8 cellular contexts compared by ENCODE assay signal in the genomic region with DNA sequence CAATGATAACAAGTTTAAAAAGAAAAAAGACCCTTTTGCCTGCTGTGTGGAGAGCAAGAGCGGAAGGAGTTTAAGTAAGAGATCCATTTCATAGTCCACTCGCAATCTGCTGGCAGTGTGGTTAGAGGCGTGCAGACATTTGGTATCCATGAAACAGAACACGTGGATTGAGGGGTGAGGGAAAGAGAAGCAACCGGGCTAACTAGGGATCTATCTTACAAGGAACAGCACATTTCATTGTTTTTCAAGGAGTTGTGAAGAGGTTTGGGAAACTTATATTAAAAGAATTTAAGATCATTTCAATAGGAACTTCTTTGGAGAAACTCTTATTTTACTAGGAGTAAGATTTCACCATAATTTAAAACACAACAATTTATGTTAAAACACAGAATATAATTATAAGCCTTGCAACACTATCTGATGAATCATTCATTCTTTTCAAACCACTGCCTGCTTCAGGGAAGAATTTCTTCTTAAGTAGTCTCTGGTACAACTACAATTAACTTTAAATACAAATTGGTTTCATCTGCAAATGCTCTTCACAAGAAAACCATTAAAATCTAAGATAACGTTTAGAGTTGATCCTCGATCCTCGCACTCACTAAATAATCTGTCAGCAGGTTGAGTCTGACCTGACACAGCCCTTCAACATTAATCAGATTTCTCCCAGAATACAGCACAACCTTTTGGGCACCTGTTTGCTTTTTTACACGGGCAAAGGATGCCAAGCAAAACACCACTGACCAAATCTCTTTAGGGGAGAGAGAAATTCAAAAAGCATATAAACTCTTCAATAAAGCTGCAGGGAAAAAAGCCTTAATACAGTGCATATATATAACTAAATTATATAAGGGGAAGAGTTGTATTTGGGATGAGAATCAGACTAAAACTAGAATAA. TPM values are rescaled to one million over a fixed set of nuclear protein-coding genes. Genes with fewer than 3 reads are reported as not detected.
A peak's percentile ranks its signal among the peaks of the same experiment; 100 is the strongest.
DNase-seq lines count a peak whose midpoint lies in the region; ATAC-seq and TF ChIP-seq lines count a peak whose summit lies in the region.

No MANE protein-coding gene starts in this region.

- H3K4me3 ChIP-seq in SK-N-MC (peak overlapping the region; percentile 71), skeletal muscle tissue (ENCODE audit: low read length in 3 of 3) (peak overlapping the region in 1 of 3 donors; percentile 47)

- H3K9ac ChIP-seq in SK-N-MC (ENCODE audit: insufficient read length) (peak overlapping the region; percentile 65), skeletal muscle tissue (ENCODE audit: low read depth in 1 of 3, low read length in 3 of 3) (peak overlapping the region; percentile 2 to 68 (median 40))

- peak overlapping the region; percentile 91 for H3K27ac ChIP-seq in SK-N-MC
- peak overlapping the region; percentile 9 for H3K27ac ChIP-seq in foreskin keratinocyte
- peak overlapping the region; percentile 15 for H3K27ac ChIP-seq in skeletal muscle tissue (ENCODE audit: low read depth, low read length)

- H3K4me1 ChIP-seq in foreskin keratinocyte (peaks cover 14% of the 10 kb centered on the region), skeletal muscle tissue (ENCODE audit: control insufficient read depth in 3 of 3, insufficient read depth in 3 of 3, low read length in 3 of 3) (peaks cover 14 to 40% (median 37%) of the 10 kb centered on the region in 3 donors)

- 0 out of 2 replicates have a peak, but pooled peaks cover 2% of the 10 kb centered on the region for H3K36me3 ChIP-seq in SK-N-MC (ENCODE audit: insufficient read depth, low read length)
- peaks cover 0 to 7% (median 4%) of the 10 kb centered on the region in 3 donors for H3K36me3 ChIP-seq in skeletal muscle tissue (ENCODE audit: control insufficient read depth in 3 of 3, insufficient read depth in 3 of 3, low read length in 3 of 3)

- TF ChIP-seq CTCF in foreskin keratinocyte (conservative IDR thresholded peaks at IDR 0.05) = no peak

- DNase-seq in SIG-M5 treated with dmso at 0.1 percent for 504 hours (lab: John Stamatoyannopoulos, UW; ENCODE audit: unreplicated experiment) (peak; percentile 56), SIG-M5 (lab: John Stamatoyannopoulos, UW) (no peak), SK-N-MC (ENCODE audit: low read depth, low spot score) (peak; percentile 57), foreskin keratinocyte (no peak), NCI-H446 (lab: John Stamatoyannopoulos, UW) (no peak), NCI-H2196 (lab: John Stamatoyannopoulos, UW; ENCODE audit: unreplicated experiment) (no peak)

- H3K9me3 ChIP-seq in SK-N-MC (ENCODE audit: low read depth, low read length) (no peaks in the 10 kb centered on the region), skeletal muscle tissue (ENCODE audit: control insufficient read depth in 3 of 3, low read length in 3 of 3) (no peaks in the 10 kb centered on the region)

- ATAC-seq in foreskin keratinocyte (peak; percentile 35), HG03175 (IDR thresholded peaks at IDR 0.05; ENCODE audit: unreplicated experiment) (no peak)

- H3K27me3 ChIP-seq in foreskin keratinocyte (no peaks in the 10 kb centered on the region), skeletal muscle tissue (ENCODE audit: control insufficient read depth in 3 of 3, insufficient read depth in 3 of 3, low read length in 3 of 3) (no peaks in the 10 kb centered on the region)

RNA-seq across cellular contexts. Expression of a gene that starts 27.4 kb away (rescaled TPM):
- total RNA-seq in foreskin keratinocyte (26.6 and 27.2 TPM in 2 replicates), skeletal muscle tissue (6.3 TPM)
- 9.6 and 12.0 TPM in 2 replicates for polyA plus RNA-seq in foreskin keratinocyte

RNA-seq across cellular contexts. Expression of a gene that starts 53.6 kb away (rescaled TPM):
- total RNA-seq in foreskin keratinocyte (0.14 TPM in 2 replicates), skeletal muscle tissue (1.6 TPM)
- polyA plus RNA-seq in foreskin keratinocyte = 0.10 TPM in 2 replicates

RNA-seq across cellular contexts. Expression of a gene that starts 53.8 kb away (rescaled TPM):
- 129 and 133 TPM in 2 replicates for total RNA-seq in foreskin keratinocyte
- 192 and 221 TPM in 2 replicates for polyA plus RNA-seq in foreskin keratinocyte
- 73.1 TPM for total RNA-seq in skeletal muscle tissue

RNA-seq across cellular contexts. Expression of a gene that starts 58.2 kb away (rescaled TPM):
- 21.4 and 22.7 TPM in 2 replicates for total RNA-seq in foreskin keratinocyte
- polyA plus RNA-seq in foreskin keratinocyte = 18.2 and 21.6 TPM in 2 replicates
- total RNA-seq in skeletal muscle tissue = 14.1 TPM

Comparison
In these comparisons a context has a peak if more than half of its experiments do, and no peak if none do; other contexts are left out.
1. DNase-seq: peak in SIG-M5 treated with dmso at 0.1 percent for 504 hours (single experiment) and SK-N-MC (single experiment); none in SIG-M5 (single experiment), foreskin keratinocyte (0 of 2), NCI-H446 (0 of 2) and NCI-H2196 (single experiment).
2. H3K27ac ChIP-seq: peak in every context shown above with its lines; median percentile 91 in SK-N-MC; 15 in skeletal muscle tissue; 9 in foreskin keratinocyte.